ENCODE assay signal across 15 cellular contexts in genomic region chr5:57802131-57802530, GRCh38.
A peak's percentile ranks its signal among the peaks of the same experiment; 100 is the strongest.
DNase-seq lines count a peak whose midpoint lies in the region; ATAC-seq and TF ChIP-seq lines count a peak whose summit lies in the region.
"Had no signal": no experiment of that assay in that cellular context is flagged by ENCODE, and none has a peak within 500 bp of the region (broad histone marks: within the 10 kb centered on the region; RNA-seq: fewer than 3 reads in every experiment).

No MANE protein-coding gene starts in this region.

- BruUV-seq in Panc1 (replicated peaks; lab: Mats Ljungman, UMichigan), result no TSS peak

- no peaks in the 10 kb centered on the region for H3K27me3 Mint-ChIP-seq in activated CD4-positive, alpha-beta T cell treated with anti-CD3 and anti-CD28 coated beads, Interleukin-2, amount 10 ng/mL, durations not matched to agents 24 days and 14 days

- H3K4me1 ChIP-seq in Panc1 (ENCODE audit: control insufficient read depth, insufficient read depth, low read length) (no peaks in the 10 kb centered on the region), ovary (ENCODE audit: insufficient read depth) (no peaks in the 10 kb centered on the region)

- no peak for TF ChIP-seq EP300 in ovary (IDR thresholded peaks at IDR 0.05)

- H3K27ac ChIP-seq in Panc1 (ENCODE audit: low read length), result peak overlapping the region; percentile 25; the same call in 1 of the 2 replicates
- no peak overlapping the region for H3K27ac ChIP-seq in ovary

- no peaks in the 10 kb centered on the region for H3K4me1 Mint-ChIP-seq in activated CD4-positive, alpha-beta T cell treated with anti-CD3 and anti-CD28 coated beads, Interleukin-2, amount 10 ng/mL, durations not matched to agents 24 days and 14 days
- H3K4me1 Mint-ChIP-seq: CD14-positive monocyte had no signal

- DNase-seq in Panc1 (ENCODE audit: low read depth, low spot score) (no peak), astrocyte of the spinal cord (ENCODE audit: low read depth, low spot score) (peak; percentile 43), fibroblast of peridontal ligament (ENCODE audit: extremely low read depth) (peak; percentile 80), stromal cell of bone marrow (ENCODE audit: low read depth) (peak; percentile 63), nucleus accumbens (lab: John Stamatoyannopoulos, UW) (no peak), ovary (no peak)
- DNase-seq in activated CD4-positive, alpha-beta T cell treated with anti-CD3 and anti-CD28 coated beads, Interleukin-2, amount 10 ng/mL, durations not matched to agents 24 days and 14 days, result no peak
- DNase-seq: CD8-positive, alpha-beta T cell; COR-L47; DMS153; DMS79 treated with DMSO at 0.1 percent for 48 hours; EL; H7 had no signal

- H3K27me3 ChIP-seq in Panc1 (ENCODE audit: control insufficient read depth, insufficient read depth, low read length) (no peaks in the 10 kb centered on the region), ovary (no peaks in the 10 kb centered on the region)

- intact Hi-C loops in Panc1 (cut with micrococcal nuclease; ENCODE audit: unreplicated experiment), result no loop called here
- intact Hi-C loops in activated CD4-positive, alpha-beta T cell treated with anti-CD3 and anti-CD28 coated beads, Interleukin-2, amount 10 ng/mL, durations not matched to agents 24 days and 14 days (cut with micrococcal nuclease), result no loop called here
- intact Hi-C loops in ovary (cut with DNase I), result no loop called here

- no peak overlapping the region for H3K27ac Mint-ChIP-seq in activated CD4-positive, alpha-beta T cell treated with anti-CD3 and anti-CD28 coated beads, Interleukin-2, amount 10 ng/mL, durations not matched to agents 24 days and 14 days
- H3K27ac Mint-ChIP-seq: CD14-positive monocyte; CD8-positive, alpha-beta T cell; GM23338 had no signal

- WGBS in ovary, 3 donors, result 72 to 75% (median 73%) methylated on average over 3 of the region's 3 CpGs

- H3K9me3 ChIP-seq in Panc1 (ENCODE audit: control insufficient read depth, insufficient read depth, low read depth, low read length), result no peaks in the 10 kb centered on the region
- no peaks in the 10 kb centered on the region for H3K9me3 ChIP-seq in ovary

- H3K9me3 Mint-ChIP-seq in activated CD4-positive, alpha-beta T cell treated with anti-CD3 and anti-CD28 coated beads, Interleukin-2, amount 10 ng/mL, durations not matched to agents 24 days and 14 days, result no peaks in the 10 kb centered on the region
- H3K9me3 Mint-ChIP-seq: CD8-positive, alpha-beta T cell; GM23338 had no signal

- H3K36me3 ChIP-seq in Panc1 (ENCODE audit: control insufficient read depth, insufficient read depth, low read length), result no peaks in the 10 kb centered on the region
- no peaks in the 10 kb centered on the region for H3K36me3 ChIP-seq in ovary

- no peak overlapping the region for H3K4me3 Mint-ChIP-seq in activated CD4-positive, alpha-beta T cell treated with anti-CD3 and anti-CD28 coated beads, Interleukin-2, amount 10 ng/mL, durations not matched to agents 24 days and 14 days
- H3K4me3 Mint-ChIP-seq: CD14-positive monocyte; CD8-positive, alpha-beta T cell; GM23338 had no signal

- in situ Hi-C loops in Panc1 (cut with HindIII; ENCODE audit: low pct_unique_long_range_greater_than_20kb, low sequenced_read_pairs), result no loop called here
- in situ Hi-C loops in astrocyte of the spinal cord (cut with HindIII; ENCODE audit: low sequenced_read_pairs), result no loop called here

- no peak for ATAC-seq in Panc1
- ATAC-seq: CD8-positive, alpha-beta T cell; GM23338 had no signal

- no peak overlapping the region for H3K4me3 ChIP-seq in Panc1 (ENCODE audit: low read depth in 2 of 2, low read length in 2 of 2)
- H3K4me3 ChIP-seq in astrocyte of the spinal cord (ENCODE audit: low read depth, low read length), result no peak overlapping the region
- no peak overlapping the region for H3K4me3 ChIP-seq in ovary
- H3K4me3 ChIP-seq: GM23338 had no signal

- CTCF ChIA-PET in Panc1 (lab: Charles Lee), result no interaction called here

- TF ChIP-seq CTCF in Panc1 (IDR thresholded peaks at IDR 0.05), result no peak
- no peak for TF ChIP-seq CTCF in astrocyte of the spinal cord (IDR thresholded peaks at IDR 0.05; ENCODE audit: low read depth, low read length)
- no peak for TF ChIP-seq CTCF in ovary (IDR thresholded peaks at IDR 0.05)

- TF ChIP-seq POLR2A in ovary (IDR thresholded peaks at IDR 0.05), result no peak

- H3K36me3 Mint-ChIP-seq in activated CD4-positive, alpha-beta T cell treated with anti-CD3 and anti-CD28 coated beads, Interleukin-2, amount 10 ng/mL, durations not matched to agents 24 days and 14 days (ENCODE audit: low read depth), result no peaks in the 10 kb centered on the region
- H3K36me3 Mint-ChIP-seq: CD14-positive monocyte; CD8-positive, alpha-beta T cell had no signal

- POLR2A ChIA-PET in Panc1 (lab: Charles Lee), result no interaction called here

Comparison
In these comparisons a context has a peak if more than half of its experiments do, and no peak if none do; other contexts are left out.
1. DNase-seq: peak in astrocyte of the spinal cord (single experiment), fibroblast of peridontal ligament (single experiment) and stromal cell of bone marrow (single experiment); none in Panc1 (single experiment), nucleus accumbens (0 of 56), activated CD4-positive, alpha-beta T cell treated with anti-CD3 and anti-CD28 coated beads, Interleukin-2, amount 10 ng/mL, durations not matched to agents 24 days and 14 days (single experiment) and ovary (0 of 5).